ENCODE assay signal across 3 cellular contexts in the genomic region with DNA sequence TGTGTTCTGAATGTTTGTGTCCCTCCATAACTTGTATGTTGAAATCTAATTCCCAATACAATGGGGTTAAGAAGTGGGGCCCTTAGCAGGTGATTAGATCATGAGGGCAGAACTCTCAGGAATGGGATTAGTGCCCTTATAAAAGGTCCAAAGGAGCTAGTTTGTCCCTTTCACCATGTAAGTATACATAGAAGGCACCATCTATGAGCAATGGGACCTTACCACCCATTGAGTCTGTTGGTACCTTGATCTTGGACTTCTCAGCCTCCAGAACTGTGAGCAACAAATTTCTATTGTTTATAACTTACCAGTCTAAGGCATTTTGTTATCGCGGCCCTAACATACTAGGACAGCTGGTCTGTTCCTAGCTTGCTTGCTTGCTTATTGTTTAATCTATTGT.
"Had no signal": no experiment of that assay in that cellular context is flagged by ENCODE, and none has a peak within 500 bp of the region (broad histone marks: within the 10 kb centered on the region; RNA-seq: fewer than 3 reads in every experiment).

No MANE protein-coding gene starts in this region.

- ATAC-seq: GM12878 had no signal

- DNase-seq: GDM1, GF-D8 had no signal
